Comparison of ENCODE assay signal across 8 cellular contexts in the genomic region with DNA sequence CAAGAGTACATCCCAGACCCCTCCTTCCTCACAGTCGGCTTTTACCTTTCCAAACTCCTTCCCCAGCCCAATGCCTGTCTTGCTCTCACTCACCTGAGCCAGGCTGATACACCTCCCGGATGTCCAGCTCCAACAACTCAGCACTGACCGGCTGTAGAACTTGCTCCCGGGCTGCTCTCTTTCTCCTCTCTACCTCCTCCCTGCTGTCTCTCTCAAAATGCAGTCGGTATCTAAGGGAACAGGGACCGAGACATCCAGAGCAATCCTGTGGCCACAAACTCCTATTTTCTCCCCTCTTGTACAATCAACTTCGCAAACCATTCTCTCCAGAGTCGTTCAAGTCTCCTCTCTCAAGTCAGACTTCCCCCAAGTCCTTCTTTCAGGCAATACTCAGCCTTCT. TPM values are rescaled to one million over a fixed set of nuclear protein-coding genes. Genes with fewer than 3 reads are reported as not detected.
DNase-seq lines count a peak whose midpoint lies in the region; ATAC-seq, FAIRE-seq and TF ChIP-seq lines count a peak whose summit lies in the region.

No MANE protein-coding gene starts in this region.

- H3K36me3 Mint-ChIP-seq in activated CD8-positive, alpha-beta T cell treated with anti-CD3 and anti-CD28 coated beads, Interleukin-2, amount 10 ng/mL, durations not matched to agents 7 days and 5 days (ENCODE audit: low read depth): peaks cover 57% of the 10 kb centered on the region

- H3K4me3 ChIP-seq in HCT116 (replicated peaks in 1 of 2; ENCODE audit: low read depth in 1 of 2, low read length in 2 of 2): peak overlapping the region; percentile 88 to 95
- peak overlapping the region; percentile 79 for H3K4me3 ChIP-seq in hepatocyte
- H3K4me3 ChIP-seq in small intestine (ENCODE audit: low read depth in 1 of 2, low read length in 2 of 2): peak overlapping the region; percentile 67 to 72

- no peaks in the 10 kb centered on the region for H3K27me3 Mint-ChIP-seq in activated CD8-positive, alpha-beta T cell treated with anti-CD3 and anti-CD28 coated beads, Interleukin-2, amount 10 ng/mL, durations not matched to agents 7 days and 5 days (ENCODE audit: low read depth)

- H3K27ac ChIP-seq in HCT116 (ENCODE audit: low read depth, low read length) (peak overlapping the region; percentile 96), hepatocyte (peak overlapping the region; percentile 100), small intestine (ENCODE audit: low read depth in 1 of 2, low read length in 1 of 2) (peak overlapping the region in 1 of 2 donors; percentile 99)

- RAD21 ChIA-PET in HCT116 (lab: Charles Lee; ENCODE audit: low non-redundant PET in 1 of 2, low total read pairs in 2 of 2, uncharacterized antibody in 2 of 2, unreplicated experiment in 2 of 2): no interaction called here

- H3K4me2 ChIP-seq in HCT116 (ENCODE audit: low read length): peak overlapping the region; percentile 91
- peak overlapping the region; percentile 92 for H3K4me2 ChIP-seq in hepatocyte

- ATAC-seq in HCT116 (no peak), GM18907 (IDR thresholded peaks at IDR 0.05; ENCODE audit: unreplicated experiment) (no peak)
- no peak for ATAC-seq in activated CD8-positive, alpha-beta T cell treated with anti-CD3 and anti-CD28 coated beads, Interleukin-2, amount 10 ng/mL, durations not matched to agents 7 days and 5 days

- intact Hi-C loops in HCT116 (cut with micrococcal nuclease): loop anchor here (5.0 kb wide), 1 partner anchor 162 kb away; the partner anchor contains the start of gene MDC1

- no peak for TF ChIP-seq CTCF in HCT116 (IDR thresholded peaks at IDR 0.05 in 2 of 3, conservative IDR thresholded peaks at IDR 0.05 in 1 of 3; ENCODE audit: borderline replicate concordance in 1 of 3, insufficient read depth in 1 of 3, low read depth in 2 of 3, low read length in 2 of 3)
- no peak for TF ChIP-seq CTCF in hepatocyte (IDR thresholded peaks at IDR 0.05; ENCODE audit: poor library complexity)

- peaks cover 30% of the 10 kb centered on the region for H3K4me1 Mint-ChIP-seq in activated CD8-positive, alpha-beta T cell treated with anti-CD3 and anti-CD28 coated beads, Interleukin-2, amount 10 ng/mL, durations not matched to agents 7 days and 5 days (ENCODE audit: low read depth)

- H3K36me3 ChIP-seq in HCT116 (ENCODE audit: control insufficient read depth in 1 of 2, insufficient read depth in 2 of 2, low read length in 2 of 2) (peaks cover 22 to 37% of the 10 kb centered on the region in 2 experiments), hepatocyte (replicated peaks; ENCODE audit: insufficient read depth, low read depth) (no peaks in the 10 kb centered on the region), small intestine (ENCODE audit: control insufficient read depth in 2 of 2, insufficient read depth in 2 of 2, low read length in 2 of 2) (peaks cover 0 to 3% of the 10 kb centered on the region in 2 donors)

- H3K4me1 ChIP-seq in HCT116 (ENCODE audit: control insufficient read depth in 1 of 2, insufficient read depth in 2 of 2, low read length in 2 of 2) (peaks cover 10 to 23% of the 10 kb centered on the region in 2 experiments; a peak in 3 of 4 replicates), hepatocyte (ENCODE audit: insufficient read depth) (peaks cover 13% of the 10 kb centered on the region), small intestine (ENCODE audit: control insufficient read depth in 2 of 2, insufficient read depth in 1 of 2, low read depth in 1 of 2, low read length in 1 of 2) (peaks cover 2 to 3% of the 10 kb centered on the region in 2 donors)

- H2AFZ ChIP-seq in HCT116 (ENCODE audit: low read depth, low read length, poor library complexity, severe bottlenecking) (no peak overlapping the region), hepatocyte (peak overlapping the region; percentile 83)

- TF ChIP-seq POLR2A in HCT116 (IDR thresholded peaks at IDR 0.05; ENCODE audit: borderline replicate concordance, extremely low read depth, insufficient read depth, insufficient read length): no peak

- H3K9me2 ChIP-seq in HCT116 (ENCODE audit: insufficient read depth) (no peaks in the 10 kb centered on the region), hepatocyte (replicated peaks; ENCODE audit: insufficient read depth) (no peaks in the 10 kb centered on the region)

- DNase-seq in HCT116 (ENCODE audit: low read depth, low spot score) (no peak), hepatocyte (ENCODE audit: low spot score) (no peak), small intestine (no peak), germinal center (ENCODE audit: low spot score) (no peak), mesenteric fat pad (ENCODE audit: low spot score) (no peak)
- DNase-seq in activated CD8-positive, alpha-beta T cell treated with anti-CD3 and anti-CD28 coated beads, Interleukin-2, amount 10 ng/mL, durations not matched to agents 7 days and 5 days: no peak
- no peak for DNase-seq in activated CD4-positive, alpha-beta T cell treated with anti-CD3 and anti-CD28 coated beads for 4 hours

- H3K9me3 Mint-ChIP-seq in activated CD8-positive, alpha-beta T cell treated with anti-CD3 and anti-CD28 coated beads, Interleukin-2, amount 10 ng/mL, durations not matched to agents 7 days and 5 days (ENCODE audit: insufficient read depth): no peaks in the 10 kb centered on the region

- FAIRE-seq in small intestine (lab: Jason Lieb, UNC): no peak

- H3K4me3 Mint-ChIP-seq in activated CD8-positive, alpha-beta T cell treated with anti-CD3 and anti-CD28 coated beads, Interleukin-2, amount 10 ng/mL, durations not matched to agents 7 days and 5 days: peak overlapping the region; percentile 96

- H3K27ac Mint-ChIP-seq in activated CD8-positive, alpha-beta T cell treated with anti-CD3 and anti-CD28 coated beads, Interleukin-2, amount 10 ng/mL, durations not matched to agents 7 days and 5 days: peak overlapping the region; percentile 96

- CTCF ChIA-PET in HCT116 (lab: Charles Lee): interaction anchor here (3.5 to 4.7 kb wide), 2 partner anchors 10 to 14 kb away, joined by 13 to 25 read pairs; no protein-coding TSS in a partner anchor
- CTCF ChIA-PET in activated CD8-positive, alpha-beta T cell treated with anti-CD3 and anti-CD28 coated beads, Interleukin-2, amount 10 ng/mL, durations not matched to agents 7 days and 5 days (lab: Charles Lee): interaction anchor here (1.0 to 10.4 kb wide), 6 partner anchors 11 to 101 kb away, joined by 3 to 125 read pairs (median 11); partner anchors contain the start of gene ABCF1

- peak overlapping the region; percentile 98 for H3K9ac ChIP-seq in HCT116 (ENCODE audit: low read length)

- H3K9me3 ChIP-seq in HCT116 (ENCODE audit: control insufficient read depth in 1 of 2, insufficient read depth in 1 of 2, low read depth in 1 of 2, low read length in 2 of 2) (no peaks in the 10 kb centered on the region), hepatocyte (ENCODE audit: low read depth) (no peaks in the 10 kb centered on the region), small intestine (ENCODE audit: control insufficient read depth, low read depth) (no peaks in the 10 kb centered on the region)

- H4K20me1 ChIP-seq in HCT116 (ENCODE audit: insufficient read depth) (no peaks in the 10 kb centered on the region), hepatocyte (ENCODE audit: insufficient read depth, poor library complexity, severe bottlenecking) (peaks cover 15% of the 10 kb centered on the region)

- TF ChIP-seq RAD21 in HCT116 (IDR thresholded peaks at IDR 0.05; ENCODE audit: low read depth): no peak

- no TSS peak for BruUV-seq in HCT116 (replicated peaks; lab: Mats Ljungman, UMichigan)

- POLR2A ChIA-PET in HCT116 (lab: Charles Lee): interaction anchor here (0.6 kb wide), 1 partner anchor 28 kb away, joined by 3 read pairs; no protein-coding TSS in a partner anchor
- POLR2A ChIA-PET in activated CD8-positive, alpha-beta T cell treated with anti-CD3 and anti-CD28 coated beads, Interleukin-2, amount 10 ng/mL, durations not matched to agents 7 days and 5 days (lab: Charles Lee): interaction anchor here (0.6 to 3.9 kb wide), 6 partner anchors 10 to 63 kb away, joined by 3 to 18 read pairs (median 5); partner anchors contain the start of gene MRPS18B

- H3K79me2 ChIP-seq in HCT116 (ENCODE audit: insufficient read depth, low read length) (peaks cover 50% of the 10 kb centered on the region), hepatocyte (peaks cover 43% of the 10 kb centered on the region)

- 39% methylated on average over 8 of the region's 8 CpGs for WGBS in hepatocyte (ENCODE audit: low lambda C conversion rate, missing lambda C conversion rate)
- WGBS in small intestine, 3 donors: 45 to 69% (median 60%) methylated on average over 8 of the region's 8 CpGs

- H3K27me3 ChIP-seq in HCT116 (ENCODE audit: insufficient read depth, low read length) (no peaks in the 10 kb centered on the region), hepatocyte (no peaks in the 10 kb centered on the region), small intestine (ENCODE audit: control insufficient read depth in 2 of 2, insufficient read depth in 2 of 2, low read length in 2 of 2) (no peaks in the 10 kb centered on the region)

TF ChIP-seq in HCT116, 20 proteins besides CTCF, POLR2A, EP300 and RAD21 (continues in another document):
- TF ChIP-seq POLR2AphosphoS5 (IDR thresholded peaks at IDR 0.05; ENCODE audit: low read depth, low read length): no peak
- TF ChIP-seq YY1 (IDR thresholded peaks at IDR 0.05; ENCODE audit: extremely low read depth, insufficient replicate concordance, low read depth, low read length): no peak
- no peak for TF ChIP-seq SP1 (IDR thresholded peaks at IDR 0.05; ENCODE audit: low read depth)

RNA-seq across cellular contexts. Expression of gene GNL1, which starts 1.3 kb away (rescaled TPM):
- total RNA-seq in HCT116 (2021; ENCODE audit: unreplicated experiment): 113 TPM
- 90.2 and 92.6 TPM in 2 replicates for polyA plus RNA-seq in HCT116 (2012)
- 10 to 100 TPM; 63.7 to 69.9 TPM for total RNA-seq in activated CD8-positive, alpha-beta T cell treated with anti-CD3 and anti-CD28 coated beads, Interleukin-2, amount 10 ng/mL, durations not matched to agents 7 days and 5 days
- 29.5 and 33.2 TPM in 2 replicates for total RNA-seq in hepatocyte
- 81.1 and 101 TPM in 2 replicates for polyA plus RNA-seq in hepatocyte
- 10 to 100 TPM; 25.9 to 46.7 (median 39.4) TPM for polyA plus RNA-seq in small intestine
- 65.8 TPM for total RNA-seq in mesenteric fat pad

RNA-seq across cellular contexts. Expression of gene PRR3, which starts 2.1 kb away (rescaled TPM):
- total RNA-seq in HCT116 (2021; ENCODE audit: unreplicated experiment): 16.7 TPM
- polyA plus RNA-seq in HCT116 (2012): 6.5 and 12.9 TPM in 2 replicates
- total RNA-seq in activated CD8-positive, alpha-beta T cell treated with anti-CD3 and anti-CD28 coated beads, Interleukin-2, amount 10 ng/mL, durations not matched to agents 7 days and 5 days: 10 to 100 TPM; 19.7 to 21.1 TPM
- total RNA-seq in hepatocyte: 10.1 and 10.8 TPM in 2 replicates
- 7.8 and 9.3 TPM in 2 replicates for polyA plus RNA-seq in hepatocyte
- polyA plus RNA-seq in small intestine: 1 to 10 TPM; 3.6 to 6.1 (median 4.1) TPM
- 9.2 TPM for total RNA-seq in mesenteric fat pad

RNA-seq across cellular contexts. Expression of gene ABCF1, which starts 16.3 kb away (rescaled TPM):
- total RNA-seq in HCT116 (2021; ENCODE audit: unreplicated experiment): 53.3 TPM
- 40.6 and 41.5 TPM in 2 replicates for polyA plus RNA-seq in HCT116 (2012)
- total RNA-seq in activated CD8-positive, alpha-beta T cell treated with anti-CD3 and anti-CD28 coated beads, Interleukin-2, amount 10 ng/mL, durations not matched to agents 7 days and 5 days: 10 to 100 TPM; 72.2 to 79.6 TPM
- 36.5 and 44.1 TPM in 2 replicates for total RNA-seq in hepatocyte
- polyA plus RNA-seq in hepatocyte: 62.0 and 71.3 TPM in 2 replicates
- 10 to 100 TPM; 30.0 to 40.6 (median 37.0) TPM for polyA plus RNA-seq in small intestine
- total RNA-seq in mesenteric fat pad: 59.2 TPM
